In the genomic region with DNA sequence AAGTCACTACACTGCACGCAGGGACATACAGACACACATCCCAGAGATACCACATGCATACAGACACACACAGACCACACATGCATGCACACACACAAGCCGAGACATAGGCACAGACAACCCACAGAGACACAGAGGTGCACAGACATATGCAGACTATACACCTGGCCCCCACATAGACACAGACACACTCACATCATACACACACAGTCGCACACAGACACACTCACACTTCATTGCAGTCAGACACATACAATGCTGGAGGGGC, we compare ENCODE assay signal across 1 cellular context.
TF ChIP-seq lines count a peak whose summit lies in the region.

No MANE protein-coding gene starts in this region.

TF ChIP-seq in WTC11, 78 proteins besides CTCF, POLR2A, EP300 and RAD21 (continued from another document):
- TF ChIP-seq ZNF512 (CRISPR knock-in tag; IDR thresholded peaks at IDR 0.05; ENCODE audit: borderline replicate concordance) (no peak), SOX15 (CRISPR knock-in tag; IDR thresholded peaks at IDR 0.05) (no peak), SP1 (CRISPR knock-in tag; conservative IDR thresholded peaks at IDR 0.05) (no peak), RORB (CRISPR knock-in tag; IDR thresholded peaks at IDR 0.05) (no peak), SMAD3 (CRISPR knock-in tag; IDR thresholded peaks at IDR 0.05; ENCODE audit: borderline replicate concordance) (no peak), GABPB1 (CRISPR knock-in tag; IDR thresholded peaks at IDR 0.05) (no peak), HMGA2 (CRISPR knock-in tag; IDR thresholded peaks at IDR 0.05) (no peak), NR2C2 (CRISPR knock-in tag; IDR thresholded peaks at IDR 0.05) (no peak), ZNF423 (CRISPR knock-in tag; IDR thresholded peaks at IDR 0.05) (no peak), PRRX2 (CRISPR knock-in tag; IDR thresholded peaks at IDR 0.05) (no peak), ZNF317 (CRISPR knock-in tag; IDR thresholded peaks at IDR 0.05; ENCODE audit: borderline replicate concordance, low read depth) (no peak), FOXK1 (CRISPR knock-in tag; IDR thresholded peaks at IDR 0.05) (no peak)
- TF ChIP-seq, protein P1, sequence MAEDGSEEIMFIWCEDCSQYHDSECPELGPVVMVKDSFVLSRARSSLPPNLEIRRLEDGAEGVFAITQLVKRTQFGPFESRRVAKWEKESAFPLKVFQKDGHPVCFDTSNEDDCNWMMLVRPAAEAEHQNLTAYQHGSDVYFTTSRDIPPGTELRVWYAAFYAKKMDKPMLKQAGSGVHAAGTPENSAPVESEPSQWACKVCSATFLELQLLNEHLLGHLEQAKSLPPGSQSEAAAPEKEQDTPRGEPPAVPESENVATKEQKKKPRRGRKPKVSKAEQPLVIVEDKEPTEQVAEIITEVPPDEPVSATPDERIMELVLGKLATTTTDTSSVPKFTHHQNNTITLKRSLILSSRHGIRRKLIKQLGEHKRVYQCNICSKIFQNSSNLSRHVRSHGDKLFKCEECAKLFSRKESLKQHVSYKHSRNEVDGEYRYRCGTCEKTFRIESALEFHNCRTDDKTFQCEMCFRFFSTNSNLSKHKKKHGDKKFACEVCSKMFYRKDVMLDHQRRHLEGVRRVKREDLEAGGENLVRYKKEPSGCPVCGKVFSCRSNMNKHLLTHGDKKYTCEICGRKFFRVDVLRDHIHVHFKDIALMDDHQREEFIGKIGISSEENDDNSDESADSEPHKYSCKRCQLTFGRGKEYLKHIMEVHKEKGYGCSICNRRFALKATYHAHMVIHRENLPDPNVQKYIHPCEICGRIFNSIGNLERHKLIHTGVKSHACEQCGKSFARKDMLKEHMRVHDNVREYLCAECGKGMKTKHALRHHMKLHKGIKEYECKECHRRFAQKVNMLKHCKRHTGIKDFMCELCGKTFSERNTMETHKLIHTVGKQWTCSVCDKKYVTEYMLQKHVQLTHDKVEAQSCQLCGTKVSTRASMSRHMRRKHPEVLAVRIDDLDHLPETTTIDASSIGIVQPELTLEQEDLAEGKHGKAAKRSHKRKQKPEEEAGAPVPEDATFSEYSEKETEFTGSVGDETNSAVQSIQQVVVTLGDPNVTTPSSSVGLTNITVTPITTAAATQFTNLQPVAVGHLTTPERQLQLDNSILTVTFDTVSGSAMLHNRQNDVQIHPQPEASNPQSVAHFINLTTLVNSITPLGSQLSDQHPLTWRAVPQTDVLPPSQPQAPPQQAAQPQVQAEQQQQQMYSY (CRISPR knock-in tag; IDR thresholded peaks at IDR 0.05) = no peak
